In the genomic region with DNA sequence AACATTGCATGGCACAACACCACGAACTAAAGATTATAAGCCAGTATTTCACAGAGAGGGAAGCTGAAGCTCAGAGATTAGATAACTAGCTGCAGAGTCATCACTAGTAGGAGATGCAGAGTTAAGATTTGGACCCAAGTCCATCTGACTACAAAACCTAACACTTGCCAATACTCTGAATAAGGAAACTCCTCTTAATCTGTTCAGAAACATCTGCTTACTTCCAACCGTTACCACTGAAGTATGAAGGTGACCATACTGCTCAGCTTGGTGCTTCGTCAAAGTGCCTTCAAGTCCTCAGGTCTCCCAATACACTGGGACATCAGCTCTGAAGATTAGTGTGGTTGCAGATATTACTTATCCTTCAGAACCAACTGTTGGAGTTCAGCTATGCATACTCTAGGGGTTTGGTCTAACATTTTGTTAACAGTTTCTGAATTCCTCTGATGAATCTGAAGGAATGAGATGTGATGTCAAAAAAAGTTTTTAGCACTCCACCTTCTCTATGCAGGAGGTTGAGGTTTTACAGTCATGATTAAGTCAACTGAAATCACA, we compare ENCODE assay signal across 1 cellular context.
A peak's percentile ranks its signal among the peaks of the same experiment; 100 is the strongest.
TF ChIP-seq lines count a peak whose summit lies in the region.

No MANE protein-coding gene starts in this region.

TF ChIP-seq in K562, 482 proteins besides CTCF, POLR2A, EP300 and RAD21 (continued from another document and continues in another):
- peak; percentile 41; the same call in 1 of the 2 replicates for TF ChIP-seq ETV5 (CRISPR knock-in tag; IDR thresholded peaks at IDR 0.05; ENCODE audit: low read depth)
- TF ChIP-seq HEY1 (CRISPR knock-in tag; IDR thresholded peaks at IDR 0.05; ENCODE audit: borderline replicate concordance): peak; percentile 73; the same call in 1 of the 2 replicates
- TF ChIP-seq PHB (CRISPR knock-in tag; IDR thresholded peaks at IDR 0.05): no peak
- TF ChIP-seq, protein P1, sequence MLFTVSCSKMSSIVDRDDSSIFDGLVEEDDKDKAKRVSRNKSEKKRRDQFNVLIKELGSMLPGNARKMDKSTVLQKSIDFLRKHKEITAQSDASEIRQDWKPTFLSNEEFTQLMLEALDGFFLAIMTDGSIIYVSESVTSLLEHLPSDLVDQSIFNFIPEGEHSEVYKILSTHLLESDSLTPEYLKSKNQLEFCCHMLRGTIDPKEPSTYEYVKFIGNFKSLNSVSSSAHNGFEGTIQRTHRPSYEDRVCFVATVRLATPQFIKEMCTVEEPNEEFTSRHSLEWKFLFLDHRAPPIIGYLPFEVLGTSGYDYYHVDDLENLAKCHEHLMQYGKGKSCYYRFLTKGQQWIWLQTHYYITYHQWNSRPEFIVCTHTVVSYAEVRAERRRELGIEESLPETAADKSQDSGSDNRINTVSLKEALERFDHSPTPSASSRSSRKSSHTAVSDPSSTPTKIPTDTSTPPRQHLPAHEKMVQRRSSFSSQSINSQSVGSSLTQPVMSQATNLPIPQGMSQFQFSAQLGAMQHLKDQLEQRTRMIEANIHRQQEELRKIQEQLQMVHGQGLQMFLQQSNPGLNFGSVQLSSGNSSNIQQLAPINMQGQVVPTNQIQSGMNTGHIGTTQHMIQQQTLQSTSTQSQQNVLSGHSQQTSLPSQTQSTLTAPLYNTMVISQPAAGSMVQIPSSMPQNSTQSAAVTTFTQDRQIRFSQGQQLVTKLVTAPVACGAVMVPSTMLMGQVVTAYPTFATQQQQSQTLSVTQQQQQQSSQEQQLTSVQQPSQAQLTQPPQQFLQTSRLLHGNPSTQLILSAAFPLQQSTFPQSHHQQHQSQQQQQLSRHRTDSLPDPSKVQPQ (CRISPR knock-in tag; IDR thresholded peaks at IDR 0.05; ENCODE audit: borderline replicate concordance): no peak
- no peak for TF ChIP-seq ZNF23 (CRISPR knock-in tag; IDR thresholded peaks at IDR 0.05)
- no peak for TF ChIP-seq POU5F1 (IDR thresholded peaks at IDR 0.05; ENCODE audit: borderline replicate concordance, low read depth, low read length, partially characterized antibody)
- peak in 1 of 2 experiments; percentile 56 for TF ChIP-seq NCOA2 (IDR thresholded peaks at IDR 0.05; ENCODE audit: partially characterized antibody in 2 of 2)
- no peak for TF ChIP-seq ETS2 (tag; IDR thresholded peaks at IDR 0.05; ENCODE audit: borderline replicate concordance, poor library complexity, severe bottlenecking)
- TF ChIP-seq, protein P2, sequence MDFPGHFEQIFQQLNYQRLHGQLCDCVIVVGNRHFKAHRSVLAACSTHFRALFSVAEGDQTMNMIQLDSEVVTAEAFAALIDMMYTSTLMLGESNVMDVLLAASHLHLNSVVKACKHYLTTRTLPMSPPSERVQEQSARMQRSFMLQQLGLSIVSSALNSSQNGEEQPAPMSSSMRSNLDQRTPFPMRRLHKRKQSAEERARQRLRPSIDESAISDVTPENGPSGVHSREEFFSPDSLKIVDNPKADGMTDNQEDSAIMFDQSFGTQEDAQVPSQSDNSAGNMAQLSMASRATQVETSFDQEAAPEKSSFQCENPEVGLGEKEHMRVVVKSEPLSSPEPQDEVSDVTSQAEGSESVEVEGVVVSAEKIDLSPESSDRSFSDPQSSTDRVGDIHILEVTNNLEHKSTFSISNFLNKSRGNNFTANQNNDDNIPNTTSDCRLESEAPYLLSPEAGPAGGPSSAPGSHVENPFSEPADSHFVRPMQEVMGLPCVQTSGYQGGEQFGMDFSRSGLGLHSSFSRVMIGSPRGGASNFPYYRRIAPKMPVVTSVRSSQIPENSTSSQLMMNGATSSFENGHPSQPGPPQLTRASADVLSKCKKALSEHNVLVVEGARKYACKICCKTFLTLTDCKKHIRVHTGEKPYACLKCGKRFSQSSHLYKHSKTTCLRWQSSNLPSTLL (IDR thresholded peaks at IDR 0.05): no peak
- peak; percentile 67 for TF ChIP-seq MTA1 (IDR thresholded peaks at IDR 0.05; ENCODE audit: borderline replicate concordance)
- TF ChIP-seq, protein P3, sequence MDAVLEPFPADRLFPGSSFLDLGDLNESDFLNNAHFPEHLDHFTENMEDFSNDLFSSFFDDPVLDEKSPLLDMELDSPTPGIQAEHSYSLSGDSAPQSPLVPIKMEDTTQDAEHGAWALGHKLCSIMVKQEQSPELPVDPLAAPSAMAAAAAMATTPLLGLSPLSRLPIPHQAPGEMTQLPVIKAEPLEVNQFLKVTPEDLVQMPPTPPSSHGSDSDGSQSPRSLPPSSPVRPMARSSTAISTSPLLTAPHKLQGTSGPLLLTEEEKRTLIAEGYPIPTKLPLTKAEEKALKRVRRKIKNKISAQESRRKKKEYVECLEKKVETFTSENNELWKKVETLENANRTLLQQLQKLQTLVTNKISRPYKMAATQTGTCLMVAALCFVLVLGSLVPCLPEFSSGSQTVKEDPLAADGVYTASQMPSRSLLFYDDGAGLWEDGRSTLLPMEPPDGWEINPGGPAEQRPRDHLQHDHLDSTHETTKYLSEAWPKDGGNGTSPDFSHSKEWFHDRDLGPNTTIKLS (IDR thresholded peaks at IDR 0.05; ENCODE audit: borderline replicate concordance, low read depth): no peak
- no peak for TF ChIP-seq CHD4 (IDR thresholded peaks at IDR 0.05; ENCODE audit: insufficient read depth, insufficient replicate concordance, low read depth, low read length, poor library complexity, severe bottlenecking)
- no peak for TF ChIP-seq POLR2G (IDR thresholded peaks at IDR 0.05; ENCODE audit: low read depth, low read length)
- TF ChIP-seq, protein P4, sequence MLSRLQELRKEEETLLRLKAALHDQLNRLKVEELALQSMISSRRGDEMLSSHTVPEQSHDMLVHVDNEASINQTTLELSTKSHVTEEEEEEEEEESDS (CRISPR knock-in tag; IDR thresholded peaks at IDR 0.05): no peak
- TF ChIP-seq ZNF239 (CRISPR knock-in tag; IDR thresholded peaks at IDR 0.05): peak; percentile 62
- TF ChIP-seq XRCC3 (IDR thresholded peaks at IDR 0.05): no peak
- no peak for TF ChIP-seq ZNF174 (CRISPR knock-in tag; IDR thresholded peaks at IDR 0.05)
- TF ChIP-seq SRF (CRISPR knock-in tag; IDR thresholded peaks at IDR 0.05): no peak
- TF ChIP-seq KLF10 (CRISPR knock-in tag; IDR thresholded peaks at IDR 0.05): no peak
- peak; percentile 37; the same call in 1 of the 2 replicates for TF ChIP-seq SP1 (CRISPR knock-in tag; IDR thresholded peaks at IDR 0.05)
- TF ChIP-seq TAF1 (IDR thresholded peaks at IDR 0.05; ENCODE audit: control insufficient read depth, extremely low read depth, insufficient read depth, low read length, severe bottlenecking): no peak
- TF ChIP-seq KLF13 (tag; IDR thresholded peaks at IDR 0.05; ENCODE audit: borderline replicate concordance, low read depth): no peak
- TF ChIP-seq, protein P5, sequence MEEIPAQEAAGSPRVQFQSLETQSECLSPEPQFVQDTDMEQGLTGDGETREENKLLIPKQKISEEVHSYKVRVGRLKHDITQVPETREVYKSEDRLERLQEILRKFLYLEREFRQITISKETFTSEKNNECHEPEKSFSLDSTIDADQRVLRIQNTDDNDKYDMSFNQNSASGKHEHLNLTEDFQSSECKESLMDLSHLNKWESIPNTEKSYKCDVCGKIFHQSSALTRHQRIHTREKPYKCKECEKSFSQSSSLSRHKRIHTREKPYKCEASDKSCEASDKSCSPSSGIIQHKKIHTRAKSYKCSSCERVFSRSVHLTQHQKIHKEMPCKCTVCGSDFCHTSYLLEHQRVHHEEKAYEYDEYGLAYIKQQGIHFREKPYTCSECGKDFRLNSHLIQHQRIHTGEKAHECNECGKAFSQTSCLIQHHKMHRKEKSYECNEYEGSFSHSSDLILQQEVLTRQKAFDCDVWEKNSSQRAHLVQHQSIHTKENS (CRISPR knock-in tag; IDR thresholded peaks at IDR 0.05): no peak
- TF ChIP-seq JUNB (CRISPR knock-in tag; conservative IDR thresholded peaks at IDR 0.05): no peak
- TF ChIP-seq ZNF184 (CRISPR knock-in tag; IDR thresholded peaks at IDR 0.05): no peak
- TF ChIP-seq, protein P6, sequence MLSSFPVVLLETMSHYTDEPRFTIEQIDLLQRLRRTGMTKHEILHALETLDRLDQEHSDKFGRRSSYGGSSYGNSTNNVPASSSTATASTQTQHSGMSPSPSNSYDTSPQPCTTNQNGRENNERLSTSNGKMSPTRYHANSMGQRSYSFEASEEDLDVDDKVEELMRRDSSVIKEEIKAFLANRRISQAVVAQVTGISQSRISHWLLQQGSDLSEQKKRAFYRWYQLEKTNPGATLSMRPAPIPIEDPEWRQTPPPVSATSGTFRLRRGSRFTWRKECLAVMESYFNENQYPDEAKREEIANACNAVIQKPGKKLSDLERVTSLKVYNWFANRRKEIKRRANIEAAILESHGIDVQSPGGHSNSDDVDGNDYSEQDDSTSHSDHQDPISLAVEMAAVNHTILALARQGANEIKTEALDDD (IDR thresholded peaks at IDR 0.05): peak; percentile 100
- no peak for TF ChIP-seq PHF21A (IDR thresholded peaks at IDR 0.05; ENCODE audit: borderline replicate concordance, low read depth)
- peak; percentile 85; the same call in 1 of the 2 replicates for TF ChIP-seq TARDBP (IDR thresholded peaks at IDR 0.05)
- peak; percentile 12 for TF ChIP-seq TAF9B (IDR thresholded peaks at IDR 0.05; ENCODE audit: partially characterized antibody)
- 0 out of 2 replicates have a peak, but pooled peaks have one; percentile 7 for TF ChIP-seq HIVEP1 (CRISPR knock-in tag; IDR thresholded peaks at IDR 0.05)
- TF ChIP-seq TEAD4 (IDR thresholded peaks at IDR 0.05; ENCODE audit: low read length): peak; percentile 95
- TF ChIP-seq TEAD4 (CRISPR knock-in tag; IDR thresholded peaks at IDR 0.05; ENCODE audit: borderline replicate concordance): no peak
- TF ChIP-seq, protein P7, sequence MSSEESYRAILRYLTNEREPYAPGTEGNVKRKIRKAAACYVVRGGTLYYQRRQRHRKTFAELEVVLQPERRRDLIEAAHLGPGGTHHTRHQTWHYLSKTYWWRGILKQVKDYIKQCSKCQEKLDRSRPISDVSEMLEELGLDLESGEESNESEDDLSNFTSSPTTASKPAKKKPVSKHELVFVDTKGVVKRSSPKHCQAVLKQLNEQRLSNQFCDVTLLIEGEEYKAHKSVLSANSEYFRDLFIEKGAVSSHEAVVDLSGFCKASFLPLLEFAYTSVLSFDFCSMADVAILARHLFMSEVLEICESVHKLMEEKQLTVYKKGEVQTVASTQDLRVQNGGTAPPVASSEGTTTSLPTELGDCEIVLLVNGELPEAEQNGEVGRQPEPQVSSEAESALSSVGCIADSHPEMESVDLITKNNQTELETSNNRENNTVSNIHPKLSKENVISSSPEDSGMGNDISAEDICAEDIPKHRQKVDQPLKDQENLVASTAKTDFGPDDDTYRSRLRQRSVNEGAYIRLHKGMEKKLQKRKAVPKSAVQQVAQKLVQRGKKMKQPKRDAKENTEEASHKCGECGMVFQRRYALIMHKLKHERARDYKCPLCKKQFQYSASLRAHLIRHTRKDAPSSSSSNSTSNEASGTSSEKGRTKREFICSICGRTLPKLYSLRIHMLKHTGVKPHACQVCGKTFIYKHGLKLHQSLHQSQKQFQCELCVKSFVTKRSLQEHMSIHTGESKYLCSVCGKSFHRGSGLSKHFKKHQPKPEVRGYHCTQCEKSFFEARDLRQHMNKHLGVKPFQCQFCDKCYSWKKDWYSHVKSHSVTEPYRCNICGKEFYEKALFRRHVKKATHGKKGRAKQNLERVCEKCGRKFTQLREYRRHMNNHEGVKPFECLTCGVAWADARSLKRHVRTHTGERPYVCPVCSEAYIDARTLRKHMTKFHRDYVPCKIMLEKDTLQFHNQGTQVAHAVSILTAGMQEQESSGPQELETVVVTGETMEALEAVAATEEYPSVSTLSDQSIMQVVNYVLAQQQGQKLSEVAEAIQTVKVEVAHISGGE (CRISPR knock-in tag; IDR thresholded peaks at IDR 0.05): peak in 1 of 3 experiments; percentile 81; a peak in 2 of 6 replicates
- no peak for TF ChIP-seq HNRNPUL1 (IDR thresholded peaks at IDR 0.05; ENCODE audit: low read length)
- TF ChIP-seq SMARCA4 (IDR thresholded peaks at IDR 0.05): peak; percentile 96
- no peak for TF ChIP-seq NR3C1 (CRISPR knock-in tag; IDR thresholded peaks at IDR 0.05)
- TF ChIP-seq, protein P8, sequence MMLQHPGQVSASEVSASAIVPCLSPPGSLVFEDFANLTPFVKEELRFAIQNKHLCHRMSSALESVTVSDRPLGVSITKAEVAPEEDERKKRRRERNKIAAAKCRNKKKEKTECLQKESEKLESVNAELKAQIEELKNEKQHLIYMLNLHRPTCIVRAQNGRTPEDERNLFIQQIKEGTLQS (IDR thresholded peaks at IDR 0.05): peak; percentile 57; the same call in 1 of the 2 replicates
- TF ChIP-seq, protein P8 (CRISPR knock-in tag; conservative IDR thresholded peaks at IDR 0.05): no peak
- TF ChIP-seq ZNF354B (CRISPR knock-in tag; IDR thresholded peaks at IDR 0.05): no peak
- TF ChIP-seq CHD1 (IDR thresholded peaks at IDR 0.05; ENCODE audit: low read length): no peak
- TF ChIP-seq SMAD3 (CRISPR knock-in tag; conservative IDR thresholded peaks at IDR 0.05): peak; percentile 85; the same call in 1 of the 2 replicates
- TF ChIP-seq ZFP36 (IDR thresholded peaks at IDR 0.05; ENCODE audit: low read depth, low read length, partially characterized antibody): no peak
- no peak for TF ChIP-seq MEF2D (tag; conservative IDR thresholded peaks at IDR 0.05; ENCODE audit: low read depth)
- TF ChIP-seq HDAC8 (tag; IDR thresholded peaks at IDR 0.05): no peak
- TF ChIP-seq KLF16 (IDR thresholded peaks at IDR 0.05): peak; percentile 87
- no peak for TF ChIP-seq FOXK1 (CRISPR knock-in tag; IDR thresholded peaks at IDR 0.05; ENCODE audit: borderline replicate concordance)
- peak; percentile 35 to 73; a peak in 2 of 4 replicates for TF ChIP-seq ARNT (IDR thresholded peaks at IDR 0.05)
- TF ChIP-seq SNRNP70 (optimal IDR thresholded peaks at IDR 0.05; ENCODE audit: low read depth, low read length): no peak
- TF ChIP-seq KAT8 (IDR thresholded peaks at IDR 0.05; ENCODE audit: low read depth): no peak
- TF ChIP-seq ZEB2 (IDR thresholded peaks at IDR 0.05): peak; percentile 84
- no peak for TF ChIP-seq RFX1 (IDR thresholded peaks at IDR 0.05)
- TF ChIP-seq, protein P9, sequence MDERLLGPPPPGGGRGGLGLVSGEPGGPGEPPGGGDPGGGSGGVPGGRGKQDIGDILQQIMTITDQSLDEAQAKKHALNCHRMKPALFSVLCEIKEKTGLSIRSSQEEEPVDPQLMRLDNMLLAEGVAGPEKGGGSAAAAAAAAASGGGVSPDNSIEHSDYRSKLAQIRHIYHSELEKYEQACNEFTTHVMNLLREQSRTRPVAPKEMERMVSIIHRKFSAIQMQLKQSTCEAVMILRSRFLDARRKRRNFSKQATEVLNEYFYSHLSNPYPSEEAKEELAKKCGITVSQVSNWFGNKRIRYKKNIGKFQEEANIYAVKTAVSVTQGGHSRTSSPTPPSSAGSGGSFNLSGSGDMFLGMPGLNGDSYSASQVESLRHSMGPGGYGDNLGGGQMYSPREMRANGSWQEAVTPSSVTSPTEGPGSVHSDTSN (CRISPR knock-in tag; IDR thresholded peaks at IDR 0.05; ENCODE audit: low read depth): no peak
- TF ChIP-seq, protein P9 (tag; conservative IDR thresholded peaks at IDR 0.05; ENCODE audit: low read depth): peak; percentile 53
- TF ChIP-seq PML (IDR thresholded peaks at IDR 0.05; ENCODE audit: low read length): peak; percentile 91
